In the genomic region with DNA sequence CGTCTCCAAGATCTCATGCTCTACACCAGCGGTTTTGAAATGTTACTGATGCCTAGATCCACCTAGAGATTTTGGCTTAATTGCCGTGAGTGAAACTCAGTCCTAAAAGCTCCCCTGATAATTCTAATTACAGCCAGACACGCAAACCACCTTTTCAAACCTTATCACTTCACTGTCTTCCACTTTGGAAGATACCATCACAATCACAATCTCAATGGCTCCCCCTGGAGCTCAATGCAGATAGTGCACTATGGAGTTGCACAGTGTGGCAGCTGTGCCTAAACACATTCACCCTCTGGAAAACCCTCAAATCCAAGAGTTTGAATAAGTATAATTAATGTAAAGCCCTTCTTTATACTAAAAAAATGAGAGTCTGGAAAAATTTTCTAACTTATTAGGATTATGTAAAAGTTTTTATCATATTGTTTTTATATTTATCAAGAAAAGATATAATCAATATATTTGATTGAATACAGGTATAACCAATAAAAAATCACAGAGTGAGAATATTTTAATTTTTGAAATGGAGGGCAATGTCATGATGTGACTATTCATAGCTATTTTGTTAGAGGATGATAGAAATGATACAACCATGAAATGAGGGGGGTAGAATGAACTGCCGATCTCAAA, we compare ENCODE assay signal across 8 cellular contexts.
DNase-seq lines count a peak whose midpoint lies in the region; ATAC-seq and TF ChIP-seq lines count a peak whose summit lies in the region.

No MANE protein-coding gene starts in this region.

- no peak overlapping the region for H3K4me3 ChIP-seq in GM12864 (ENCODE audit: low read depth, low read length)
- no peak overlapping the region for H3K4me3 ChIP-seq in NT2/D1 (ENCODE audit: insufficient read length, low read depth)
- H3K4me3 ChIP-seq in adrenal gland, result no peak overlapping the region

- DNase-seq in GM12864 (ENCODE audit: low read depth) (peak; percentile 4), KBM-7 (peak; percentile 76), NT2/D1 (ENCODE audit: low read depth, low spot score) (peak; percentile 50), adrenal gland (peak; percentile 58 to 91 (median 76)), iPS DF 19.7 (ENCODE audit: low read depth, low spot score) (peak; percentile 15), NCI-H1048 (lab: John Stamatoyannopoulos, UW) (no peak)
- DNase-seq in stimulated activated CD4-positive, alpha-beta T cell treated with anti-CD3 and anti-CD28 coated beads, Interleukin-15, amount 100 ng/mL, for 24 hours, result peak; percentile 66

- ATAC-seq in GM21825 (IDR thresholded peaks at IDR 0.05; ENCODE audit: unreplicated experiment), result peak; percentile 74

- TF ChIP-seq CTCF in GM12864 (IDR thresholded peaks at IDR 0.05; ENCODE audit: low read depth, low read length, missing control alignments) (peak; percentile 88), adrenal gland (IDR thresholded peaks at IDR 0.05) (peak; percentile 83 to 94 (median 88))

- H3K9ac ChIP-seq in NT2/D1 (ENCODE audit: insufficient read length, low read depth), result no peak overlapping the region

- 62 to 71% (median 64%) methylated on average over 5 of the region's 5 CpGs for WGBS in adrenal gland, 4 donors

- H3K36me3 ChIP-seq in NT2/D1 (ENCODE audit: insufficient read depth, insufficient read length, low read length), result no peaks in the 10 kb centered on the region
- H3K36me3 ChIP-seq in adrenal gland (replicated peaks in 1 of 2), result no peaks in the 10 kb centered on the region

- H3K27me3 ChIP-seq in NT2/D1 (ENCODE audit: insufficient read depth, insufficient read length), result no peaks in the 10 kb centered on the region
- H3K27me3 ChIP-seq in adrenal gland, result no peaks in the 10 kb centered on the region

- no peaks in the 10 kb centered on the region for H3K4me1 ChIP-seq in NT2/D1 (ENCODE audit: insufficient read depth, insufficient read length)
- H3K4me1 ChIP-seq in adrenal gland (replicated peaks in 1 of 2), result no peaks in the 10 kb centered on the region

- in situ Hi-C loops in KBM-7 (cut with MboI; ENCODE audit: low pct_unique_long_range_greater_than_20kb, low sequenced_read_pairs), result loop anchor here (25.0 kb wide), 1 partner anchor 642 kb away; no protein-coding TSS in a partner anchor

- H3K9me3 ChIP-seq in NT2/D1 (ENCODE audit: insufficient read depth, low read length), result no peaks in the 10 kb centered on the region
- no peaks in the 10 kb centered on the region for H3K9me3 ChIP-seq in adrenal gland (replicated peaks in 1 of 3)

- H3K27ac ChIP-seq in adrenal gland, result no peak overlapping the region

- TF ChIP-seq POLR2A in adrenal gland (IDR thresholded peaks at IDR 0.05), result no peak

- intact Hi-C loops in adrenal gland (cut with DNase I), result loop anchor here (5.0 to 10.0 kb wide), 3 partner anchors 107 to 642 kb away; no protein-coding TSS in a partner anchor
